ENCODE assay signal across 10 cellular contexts in the genomic region with DNA sequence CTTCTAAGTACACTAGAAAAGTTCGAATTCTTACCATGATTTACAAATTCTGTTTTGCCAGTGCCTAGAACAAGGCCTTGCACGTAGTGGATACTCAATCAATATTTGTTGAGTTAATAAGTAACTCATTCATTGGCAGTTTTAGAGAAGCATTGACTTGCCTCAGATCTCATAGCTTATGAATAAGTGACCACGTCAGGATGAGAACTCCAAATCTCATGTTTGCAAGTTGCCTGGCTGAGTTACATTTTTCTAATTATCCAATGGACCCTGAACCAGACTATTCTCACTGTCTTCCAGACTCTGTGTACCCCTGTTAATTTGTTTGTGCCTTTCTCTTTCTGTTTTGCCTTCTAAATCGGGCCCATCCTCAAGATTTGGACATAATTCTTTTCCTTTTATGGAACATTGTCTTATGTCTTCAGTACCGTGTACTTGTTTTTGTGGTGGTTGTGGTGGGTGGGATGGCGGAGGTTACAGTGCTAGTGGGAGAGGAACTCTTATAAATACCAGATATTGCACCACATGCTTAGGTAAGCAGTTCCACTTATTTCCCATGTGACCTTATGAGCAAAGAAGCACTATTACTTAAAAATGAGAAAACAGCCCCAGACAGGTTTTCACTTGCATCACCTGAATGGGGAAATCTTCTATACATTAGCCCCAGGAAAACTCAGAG.
DNase-seq lines count a peak whose midpoint lies in the region; TF ChIP-seq lines count a peak whose summit lies in the region.
"Had no signal": no experiment of that assay in that cellular context is flagged by ENCODE, and none has a peak within 500 bp of the region (broad histone marks: within the 10 kb centered on the region; RNA-seq: fewer than 3 reads in every experiment).

No MANE protein-coding gene starts in this region.

- 87 to 91% methylated on average over 6 of the region's 6 CpGs for WGBS in thyroid gland, 2 donors

- no peaks in the 10 kb centered on the region for H3K27me3 ChIP-seq in endocrine pancreas (ENCODE audit: control insufficient read depth, insufficient read depth, low read length)
- H3K27me3 ChIP-seq in mucosa of rectum (ENCODE audit: control insufficient read depth in 2 of 2, insufficient read depth in 2 of 2, low read length in 2 of 2), result no peaks in the 10 kb centered on the region
- H3K27me3 ChIP-seq in thyroid gland, result no peaks in the 10 kb centered on the region
- H3K27me3 ChIP-seq: SJSA1, tibial nerve had no signal

- H3K27ac ChIP-seq in mucosa of rectum (ENCODE audit: low read depth in 2 of 2, low read length in 2 of 2) (peak overlapping the region; percentile 45 to 63), thyroid gland (no peak overlapping the region)
- H3K27ac ChIP-seq: SJSA1, tibial nerve had no signal

- peaks cover 5% of the 10 kb centered on the region for H3K4me1 ChIP-seq in endocrine pancreas (ENCODE audit: control insufficient read depth, insufficient read depth, low read length)
- peaks cover 10 to 13% of the 10 kb centered on the region in 2 donors for H3K4me1 ChIP-seq in mucosa of rectum (ENCODE audit: control insufficient read depth in 2 of 2, insufficient read depth in 2 of 2, low read length in 2 of 2)
- no peaks in the 10 kb centered on the region for H3K4me1 ChIP-seq in thyroid gland
- H3K4me1 ChIP-seq: SJSA1 had no signal

- H3K36me3 ChIP-seq in endocrine pancreas (ENCODE audit: control insufficient read depth, insufficient read depth, low read length) (no peaks in the 10 kb centered on the region), mucosa of rectum (ENCODE audit: control insufficient read depth in 2 of 2, insufficient read depth in 2 of 2, low read length in 2 of 2) (no peaks in the 10 kb centered on the region), thyroid gland (no peaks in the 10 kb centered on the region)
- H3K36me3 ChIP-seq: SJSA1, tibial nerve had no signal

- H3K9ac ChIP-seq in endocrine pancreas (ENCODE audit: control insufficient read depth, insufficient read depth, low read length) (no peak overlapping the region), mucosa of rectum (ENCODE audit: low read depth in 1 of 2, low read length in 2 of 2) (peak overlapping the region in 1 of 2 donors; percentile 48)

- H3K9me3 ChIP-seq in endocrine pancreas (ENCODE audit: control insufficient read depth, low read length) (no peaks in the 10 kb centered on the region), mucosa of rectum (ENCODE audit: control insufficient read depth in 2 of 2, low read length in 2 of 2) (no peaks in the 10 kb centered on the region), thyroid gland (no peaks in the 10 kb centered on the region)
- H3K9me3 ChIP-seq: SJSA1, tibial nerve had no signal

- H3K4me3 ChIP-seq in NB4 (ENCODE audit: low read depth, low read length), result no peak overlapping the region
- peak overlapping the region; percentile 41 for H3K4me3 ChIP-seq in endocrine pancreas (ENCODE audit: control insufficient read depth, insufficient read depth, low read length)
- H3K4me3 ChIP-seq in mucosa of rectum (ENCODE audit: low read length in 2 of 2), result no peak overlapping the region
- H3K4me3 ChIP-seq in thyroid gland (replicated peaks in 1 of 3), result no peak overlapping the region
- H3K4me3 ChIP-seq: SJSA1, tibial nerve had no signal

- TF ChIP-seq CTCF in NB4 (IDR thresholded peaks at IDR 0.05; ENCODE audit: low read depth, low read length), result no peak
- TF ChIP-seq CTCF in thyroid gland (IDR thresholded peaks at IDR 0.05), result no peak

- DNase-seq in DMS53 (lab: John Stamatoyannopoulos, UW) (peak; percentile 70), NB4 (ENCODE audit: low read depth) (peak; percentile 39), thyroid gland (no peak), iPS-NIHi11 (ENCODE audit: low spot score) (no peak), NCI-H510A treated with DMSO at 0.1 percent for 48 hours (lab: John Stamatoyannopoulos, UW) (no peak)
- no peak for DNase-seq in activated effector memory CD4-positive, alpha-beta T cell treated with Interleukin-2 at 50 U/mL for 16 hours

- TF ChIP-seq POLR2A in NB4 (IDR thresholded peaks at IDR 0.05; ENCODE audit: extremely low read depth, insufficient read length) (no peak), thyroid gland (IDR thresholded peaks at IDR 0.05) (no peak)

- intact Hi-C loops in thyroid gland (cut with DNase I), result loop anchor here (2.0 kb wide), 1 partner anchor 141 kb away; no protein-coding TSS in a partner anchor

Comparison
In these comparisons a context has a peak if more than half of its experiments do, and no peak if none do; other contexts are left out.
1. DNase-seq: peak in DMS53 (single experiment) and NB4 (single experiment); none in thyroid gland (0 of 2), activated effector memory CD4-positive, alpha-beta T cell treated with Interleukin-2 at 50 U/mL for 16 hours (single experiment), iPS-NIHi11 (single experiment) and NCI-H510A treated with DMSO at 0.1 percent for 48 hours (single experiment).
2. H3K27ac ChIP-seq: peak in mucosa of rectum (2 of 2); none in thyroid gland (0 of 3).